In the genomic region with DNA sequence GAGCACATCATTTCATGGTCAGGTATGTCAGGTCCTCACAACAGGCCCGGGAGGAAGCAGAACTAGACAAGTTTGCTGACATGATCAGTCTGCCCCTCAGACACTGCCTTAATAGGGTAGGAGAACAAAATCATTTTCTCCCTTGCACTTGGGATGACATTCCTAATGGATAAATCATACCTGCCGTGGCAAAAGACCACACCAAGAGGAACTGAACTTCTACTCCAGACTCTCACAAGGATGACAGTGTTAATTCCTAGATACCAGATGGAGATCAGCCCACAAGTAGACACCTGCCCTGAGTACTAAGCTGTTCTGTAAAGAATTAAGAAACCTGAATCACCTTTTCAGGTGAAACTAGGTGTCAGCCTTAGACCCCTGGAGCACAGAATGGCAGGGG, we compare ENCODE assay signal across 11 cellular contexts. TPM values are rescaled to one million over a fixed set of nuclear protein-coding genes. Genes with fewer than 3 reads are reported as not detected.
DNase-seq lines count a peak whose midpoint lies in the region; ATAC-seq and TF ChIP-seq lines count a peak whose summit lies in the region.
"Had no signal": no experiment of that assay in that cellular context is flagged by ENCODE, and none has a peak within 500 bp of the region (broad histone marks: within the 10 kb centered on the region; RNA-seq: fewer than 3 reads in every experiment).

No MANE protein-coding gene starts in this region.

- TF ChIP-seq POLR2A in sigmoid colon (IDR thresholded peaks at IDR 0.05), result no peak

- H3K9me3 ChIP-seq in OCI-LY3 (ENCODE audit: insufficient read depth, low read length) (no peaks in the 10 kb centered on the region), sigmoid colon (no peaks in the 10 kb centered on the region)

- ATAC-seq in effector memory CD8-positive, alpha-beta T cell (replicated peaks), result no peak

- no peak overlapping the region for H2AFZ ChIP-seq in OCI-LY3 (ENCODE audit: low read depth, low read length)

- H3K4me1 Mint-ChIP-seq in effector memory CD8-positive, alpha-beta T cell (ENCODE audit: low read depth in 2 of 2), result peaks cover 48 to 53% of the 10 kb centered on the region in 2 donors

- TF ChIP-seq EP300 in sigmoid colon (IDR thresholded peaks at IDR 0.05), result no peak

- 63 to 68% methylated on average over 2 of the region's 2 CpGs for WGBS in sigmoid colon, 2 donors

- DNase-seq in EH (ENCODE audit: low read depth), result peak; percentile 81
- DNase-seq in effector memory CD8-positive, alpha-beta T cell, result no peak
- DNase-seq in renal cortical epithelial cell (ENCODE audit: low read depth), result peak; percentile 72
- no peak for DNase-seq in germinal center (ENCODE audit: low spot score)
- no peak for DNase-seq in NCI-H1105 treated with DMSO at 0.1 percent for 48 hours (lab: John Stamatoyannopoulos, UW)
- no peak for DNase-seq in sigmoid colon
- DNase-seq: hippocampal formation; NCI-H748 treated with DMSO at 0.1 percent for 48 hours; stimulated activated CD4-positive, alpha-beta T cell treated with anti-CD3 and anti-CD28 coated beads, Interleukin-12 subunit alpha, Interleukin-12 subunit beta, amount 100 ng/mL, for 4 hours; T-helper 9 cell had no signal

- H3K27ac ChIP-seq in OCI-LY3 (ENCODE audit: low read length) (no peak overlapping the region), sigmoid colon (peak overlapping the region in 1 of 4 donors; percentile 0)

- H3K27me3 ChIP-seq in OCI-LY3 (ENCODE audit: low read depth, low read length) (no peaks in the 10 kb centered on the region), sigmoid colon (no peaks in the 10 kb centered on the region)

- peaks cover 25% of the 10 kb centered on the region for H3K36me3 Mint-ChIP-seq in effector memory CD8-positive, alpha-beta T cell (ENCODE audit: insufficient read depth)

- no peak overlapping the region for H3K9ac ChIP-seq in OCI-LY3 (ENCODE audit: low read length)

- no peak overlapping the region for H3K4me3 Mint-ChIP-seq in effector memory CD8-positive, alpha-beta T cell

- peaks cover 67% of the 10 kb centered on the region for H3K4me1 ChIP-seq in OCI-LY3 (ENCODE audit: low read length)
- H3K4me1 ChIP-seq in sigmoid colon, result peaks cover 0 to 46% (median 35%) of the 10 kb centered on the region in 4 donors

- H3K36me3 ChIP-seq in OCI-LY3 (replicated peaks; ENCODE audit: low read depth, low read length) (peaks cover 28% of the 10 kb centered on the region), sigmoid colon (peaks cover 0 to 20% (median 2%) of the 10 kb centered on the region in 4 donors)

- no peak for TF ChIP-seq CTCF in OCI-LY3 (IDR thresholded peaks at IDR 0.05; ENCODE audit: low read depth, low read length)
- no peak for TF ChIP-seq CTCF in sigmoid colon (IDR thresholded peaks at IDR 0.05)

- H3K79me2 ChIP-seq in OCI-LY3 (ENCODE audit: low read length), result peaks cover 81% of the 10 kb centered on the region

- peaks cover 70% of the 10 kb centered on the region for H4K20me1 ChIP-seq in OCI-LY3 (ENCODE audit: insufficient read depth, low read length)

- peak overlapping the region; percentile 53 for H3K4me2 ChIP-seq in OCI-LY3 (ENCODE audit: low read length)

- H3K27ac Mint-ChIP-seq in effector memory CD8-positive, alpha-beta T cell, result peak overlapping the region; percentile 26 to 52

- intact Hi-C loops in sigmoid colon (cut with DNase I), result no loop called here

- H3K9me3 Mint-ChIP-seq in effector memory CD8-positive, alpha-beta T cell, result no peaks in the 10 kb centered on the region

- H3K27me3 Mint-ChIP-seq in effector memory CD8-positive, alpha-beta T cell, result no peaks in the 10 kb centered on the region

- H3K4me3 ChIP-seq in OCI-LY3 (ENCODE audit: low read length) (peak overlapping the region; percentile 32; the same call in 1 of the 2 replicates), sigmoid colon (no peak overlapping the region)

RNA-seq across cellular contexts. Expression of a gene that starts 19.5 kb away (rescaled TPM):
- total RNA-seq in renal cortical epithelial cell (33.7 and 34.7 TPM in 2 replicates), sigmoid colon (10 to 100 TPM; 21.2 to 35.0 (median 24.5) TPM)
- polyA plus RNA-seq in sigmoid colon, result 10 to 100 TPM; 12.0 to 19.1 (median 15.0) TPM

RNA-seq across cellular contexts. Expression of a gene that starts 39.8 kb away (rescaled TPM):
- total RNA-seq in renal cortical epithelial cell (0.35 TPM in 1 of 2 replicates, not detected in the other), sigmoid colon (not detected)
- not detected for polyA plus RNA-seq in sigmoid colon

Comparison
In these comparisons a context has a peak if more than half of its experiments do, and no peak if none do; other contexts are left out.
1. DNase-seq: peak in EH (single experiment) and renal cortical epithelial cell (single experiment); none in effector memory CD8-positive, alpha-beta T cell (0 of 3), germinal center (single experiment), NCI-H1105 treated with DMSO at 0.1 percent for 48 hours (single experiment) and sigmoid colon (single experiment).